Comparison of ENCODE assay signal across 9 cellular contexts in genomic region chr3:63968612-63969350, GRCh38. TPM values are rescaled to one million over a fixed set of nuclear protein-coding genes. Genes with fewer than 3 reads are reported as not detected.
DNase-seq lines count a peak whose midpoint lies in the region; FAIRE-seq and TF ChIP-seq lines count a peak whose summit lies in the region.
"Had no signal": no experiment of that assay in that cellular context is flagged by ENCODE, and none has a peak within 500 bp of the region (broad histone marks: within the 10 kb centered on the region; RNA-seq: fewer than 3 reads in every experiment).

No MANE protein-coding gene starts in this region.

- no peaks in the 10 kb centered on the region for H3K9me2 ChIP-seq in GM23248 (ENCODE audit: insufficient read depth)

- H3K79me2 ChIP-seq in GM23248 (ENCODE audit: insufficient read depth): peaks cover 94% of the 10 kb centered on the region

- no peak for TF ChIP-seq POLR2A in GM12892 (IDR thresholded peaks at IDR 0.05; ENCODE audit: low read depth, low read length)

- intact Hi-C loops in kidney (cut with DNase I): no loop called here

- H3F3A ChIP-seq in GM23248 (ENCODE audit: insufficient read depth): peaks cover 55% of the 10 kb centered on the region

- no peak overlapping the region for H2AFZ ChIP-seq in GM23248

- TF ChIP-seq CTCF in kidney (IDR thresholded peaks at IDR 0.05; ENCODE audit: borderline replicate concordance, extremely low read depth, insufficient read depth): no peak

- DNase-seq in GM12892 (ENCODE audit: insufficient read length) (no peak), GM23248 (peak; percentile 52), SJSA1 (ENCODE audit: low read depth in 1 of 2, low spot score in 2 of 2) (no peak), kidney (no peak), NCI-H2227 treated with DMSO at 0.1 percent for 48 hours (lab: John Stamatoyannopoulos, UW) (no peak), OCI-M1 (lab: John Stamatoyannopoulos, UW) (no peak), GOT3 (lab: John Stamatoyannopoulos, UW) (no peak)

- no peaks in the 10 kb centered on the region for H3K9me3 ChIP-seq in GM23248 (ENCODE audit: low read depth)
- H3K9me3 ChIP-seq in SJSA1 (replicated peaks): no peaks in the 10 kb centered on the region
- no peaks in the 10 kb centered on the region for H3K9me3 ChIP-seq in kidney (ENCODE audit: control insufficient read depth in 1 of 2, low read length in 2 of 2)

- peak; percentile 40 for FAIRE-seq in GM12892 (lab: Jason Lieb, UNC)
- FAIRE-seq in kidney (lab: Jason Lieb, UNC): no peak

- H3K27me3 ChIP-seq in GM23248 (replicated peaks; ENCODE audit: insufficient read depth) (no peaks in the 10 kb centered on the region), SJSA1 (replicated peaks) (no peaks in the 10 kb centered on the region)

- H3K27ac ChIP-seq in GM23248 (peak overlapping the region; percentile 33), SJSA1 (peak overlapping the region; percentile 25), kidney (ENCODE audit: low read depth in 2 of 2, low read length in 2 of 2) (peak overlapping the region; percentile 75 to 77), urinary bladder (ENCODE audit: low read depth) (peak overlapping the region; percentile 41)

- H3K9ac ChIP-seq in GM23248 (peak overlapping the region; percentile 5; the same call in 1 of the 2 replicates), kidney (ENCODE audit: low read length in 2 of 2) (peak overlapping the region in 1 of 2 donors; percentile 47)

- H3K4me3 ChIP-seq in GM23248: peak overlapping the region; percentile 25
- H3K4me3 ChIP-seq in SJSA1: no peak overlapping the region
- peak overlapping the region; percentile 37 to 57 for H3K4me3 ChIP-seq in kidney (ENCODE audit: low read length in 2 of 2)
- H3K4me3 ChIP-seq in urinary bladder (ENCODE audit: low read depth, low read length): no peak overlapping the region

- in situ Hi-C loops in GM23248 (cut with MboI): no loop called here

- peak overlapping the region; percentile 16 for H3K4me2 ChIP-seq in GM23248 (ENCODE audit: unreplicated experiment)

- peaks cover 71% of the 10 kb centered on the region for H3K4me1 ChIP-seq in GM23248 (ENCODE audit: insufficient read depth)
- H3K4me1 ChIP-seq in SJSA1 (replicated peaks): peaks cover 45% of the 10 kb centered on the region
- H3K4me1 ChIP-seq in kidney (ENCODE audit: control insufficient read depth in 1 of 2, insufficient read depth in 1 of 2, low read depth in 1 of 2, low read length in 2 of 2): peaks cover 28 to 40% of the 10 kb centered on the region in 2 donors
- no peaks in the 10 kb centered on the region for H3K4me1 ChIP-seq in urinary bladder (ENCODE audit: insufficient read depth)

- no peaks in the 10 kb centered on the region for H3K36me3 ChIP-seq in GM23248 (ENCODE audit: low read depth)
- H3K36me3 ChIP-seq in SJSA1: no peaks in the 10 kb centered on the region
- no peaks in the 10 kb centered on the region for H3K36me3 ChIP-seq in kidney (ENCODE audit: control insufficient read depth in 1 of 2, insufficient read depth in 2 of 2, low read length in 2 of 2)
- H3K36me3 ChIP-seq in urinary bladder (ENCODE audit: insufficient read depth): no peaks in the 10 kb centered on the region

- 51 to 60% methylated on average over 3 of the region's 3 CpGs for WGBS in GM23248 (ENCODE audit: low coverage in 1 of 2, low lambda C conversion rate in 2 of 2, missing lambda C conversion rate in 2 of 2), 2 experiments
- WGBS in urinary bladder: 57% methylated on average over 3 of the region's 3 CpGs

- no peaks in the 10 kb centered on the region for H4K20me1 ChIP-seq in GM23248 (ENCODE audit: insufficient read depth)

RNA-seq across cellular contexts. Expression of gene PSMD6, which starts 54.5 kb away (rescaled TPM):
- 97.1 TPM for polyA plus RNA-seq in GM12892 (2012; ENCODE audit: missing spikeins)
- 78.2 and 79.5 TPM in 2 replicates for total RNA-seq in GM23248 (2014; rRNA removed; shearing (Covaris generic))
- polyA plus RNA-seq in GM23248 (2016; fragmentation: Nextera tagmentation; extraction: Ambion mirVana) (126 and 130 TPM in 2 replicates), kidney (ENCODE audit: insufficient read depth, low read depth, low replicate concordance) (78.0 TPM), urinary bladder (78.8 TPM)
- total RNA-seq in SJSA1 (2014; rRNA removed; shearing (Covaris generic)): 135 and 139 TPM in 2 replicates
- total RNA-seq in kidney (62.7 TPM), urinary bladder (60.9 TPM)

RNA-seq across cellular contexts. Expression of gene SCAANT1, which starts 56.6 kb away (rescaled TPM):
- not detected for polyA plus RNA-seq in GM12892 (2012; ENCODE audit: missing spikeins)
- not detected in 2 replicates for total RNA-seq in GM23248 (2014; rRNA removed; shearing (Covaris generic))
- polyA plus RNA-seq in GM23248 (2016; fragmentation: Nextera tagmentation; extraction: Ambion mirVana) (not detected in 2 replicates), kidney (ENCODE audit: insufficient read depth, low read depth, low replicate concordance) (not detected), urinary bladder (not detected)
- not detected in 2 replicates for total RNA-seq in SJSA1 (2014; rRNA removed; shearing (Covaris generic))
- total RNA-seq in kidney (not detected), urinary bladder (not detected)
- polyA plus RNA-seq: neural cell had no signal

Comparison
In these comparisons a context has a peak if more than half of its experiments do, and no peak if none do; other contexts are left out.
1. H3K27ac ChIP-seq: peak in every context shown above with its lines; median percentile 76 in kidney; 41 in urinary bladder; 33 in GM23248; 25 in SJSA1.
2. H3K4me3 ChIP-seq: peak in GM23248 (single experiment) and kidney (2 of 2); none in SJSA1 (single experiment) and urinary bladder (single experiment).